ENCODE assay signal across 1 cellular context in genomic region chr17:20009302-20010098, GRCh38.
TF ChIP-seq lines count a peak whose summit lies in the region.

SPECC1 (plus strand) TSS chr17:20009359; CDS start chr17:20096652, 87,293 bp downstream.

TF ChIP-seq in HepG2, 621 proteins besides CTCF, POLR2A, EP300 and RAD21 (continued from another document and continues in another):
- TF ChIP-seq, protein P1, sequence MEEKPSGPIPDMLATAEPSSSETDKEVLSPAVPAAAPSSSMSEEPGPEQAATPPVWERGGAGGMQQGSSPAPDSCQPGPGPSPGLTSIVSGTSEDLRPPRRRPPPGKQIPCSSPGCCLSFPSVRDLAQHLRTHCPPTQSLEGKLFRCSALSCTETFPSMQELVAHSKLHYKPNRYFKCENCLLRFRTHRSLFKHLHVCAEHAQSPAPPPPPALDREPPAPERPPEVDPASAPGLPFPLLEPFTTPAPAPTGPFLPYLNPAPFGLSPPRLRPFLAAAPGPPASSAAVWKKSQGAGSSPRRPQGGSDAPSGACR (CRISPR knock-in tag; IDR thresholded peaks at IDR 0.05) = no peak
- 0 out of 2 replicates have a peak, but pooled peaks have one; percentile 12 for TF ChIP-seq FOXA3 (CRISPR knock-in tag; IDR thresholded peaks at IDR 0.05)
- 0 out of 2 replicates have a peak, but pooled peaks have one; percentile 19 for TF ChIP-seq ATF3 (CRISPR knock-in tag; IDR thresholded peaks at IDR 0.05)
- TF ChIP-seq, protein P2, sequence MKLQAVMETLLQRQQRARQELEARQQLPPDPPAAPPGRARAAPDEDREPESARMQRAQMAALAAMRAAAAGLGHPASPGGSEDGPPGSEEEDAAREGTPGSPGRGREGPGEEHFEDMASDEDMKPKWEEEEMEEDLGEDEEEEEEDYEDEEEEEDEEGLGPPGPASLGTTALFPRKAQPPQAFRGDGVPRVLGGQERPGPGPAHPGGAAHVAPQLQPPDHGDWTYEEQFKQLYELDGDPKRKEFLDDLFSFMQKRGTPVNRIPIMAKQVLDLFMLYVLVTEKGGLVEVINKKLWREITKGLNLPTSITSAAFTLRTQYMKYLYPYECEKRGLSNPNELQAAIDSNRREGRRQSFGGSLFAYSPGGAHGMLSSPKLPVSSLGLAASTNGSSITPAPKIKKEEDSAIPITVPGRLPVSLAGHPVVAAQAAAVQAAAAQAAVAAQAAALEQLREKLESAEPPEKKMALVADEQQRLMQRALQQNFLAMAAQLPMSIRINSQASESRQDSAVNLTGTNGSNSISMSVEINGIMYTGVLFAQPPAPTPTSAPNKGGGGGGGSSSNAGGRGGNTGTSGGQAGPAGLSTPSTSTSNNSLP (IDR thresholded peaks at IDR 0.05; ENCODE audit: low read depth, low read length) = 0 out of 2 replicates have a peak, but pooled peaks have one; percentile 26
- TF ChIP-seq ZNF777 (CRISPR knock-in tag; IDR thresholded peaks at IDR 0.05) = peak; percentile 93
- TF ChIP-seq KLF13 (CRISPR knock-in tag; IDR thresholded peaks at IDR 0.05) = 0 out of 2 replicates have a peak, but pooled peaks have one; percentile 46
- TF ChIP-seq ZFP91 (CRISPR knock-in tag; IDR thresholded peaks at IDR 0.05; ENCODE audit: borderline replicate concordance) = peak; percentile 19; the same call in 1 of the 2 replicates
- TF ChIP-seq, protein P3, sequence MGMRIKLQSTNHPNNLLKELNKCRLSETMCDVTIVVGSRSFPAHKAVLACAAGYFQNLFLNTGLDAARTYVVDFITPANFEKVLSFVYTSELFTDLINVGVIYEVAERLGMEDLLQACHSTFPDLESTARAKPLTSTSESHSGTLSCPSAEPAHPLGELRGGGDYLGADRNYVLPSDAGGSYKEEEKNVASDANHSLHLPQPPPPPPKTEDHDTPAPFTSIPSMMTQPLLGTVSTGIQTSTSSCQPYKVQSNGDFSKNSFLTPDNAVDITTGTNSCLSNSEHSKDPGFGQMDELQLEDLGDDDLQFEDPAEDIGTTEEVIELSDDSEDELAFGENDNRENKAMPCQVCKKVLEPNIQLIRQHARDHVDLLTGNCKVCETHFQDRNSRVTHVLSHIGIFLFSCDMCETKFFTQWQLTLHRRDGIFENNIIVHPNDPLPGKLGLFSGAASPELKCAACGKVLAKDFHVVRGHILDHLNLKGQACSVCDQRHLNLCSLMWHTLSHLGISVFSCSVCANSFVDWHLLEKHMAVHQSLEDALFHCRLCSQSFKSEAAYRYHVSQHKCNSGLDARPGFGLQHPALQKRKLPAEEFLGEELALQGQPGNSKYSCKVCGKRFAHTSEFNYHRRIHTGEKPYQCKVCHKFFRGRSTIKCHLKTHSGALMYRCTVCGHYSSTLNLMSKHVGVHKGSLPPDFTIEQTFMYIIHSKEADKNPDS (CRISPR knock-in tag; IDR thresholded peaks at IDR 0.05) = no peak
- TF ChIP-seq, protein P4, sequence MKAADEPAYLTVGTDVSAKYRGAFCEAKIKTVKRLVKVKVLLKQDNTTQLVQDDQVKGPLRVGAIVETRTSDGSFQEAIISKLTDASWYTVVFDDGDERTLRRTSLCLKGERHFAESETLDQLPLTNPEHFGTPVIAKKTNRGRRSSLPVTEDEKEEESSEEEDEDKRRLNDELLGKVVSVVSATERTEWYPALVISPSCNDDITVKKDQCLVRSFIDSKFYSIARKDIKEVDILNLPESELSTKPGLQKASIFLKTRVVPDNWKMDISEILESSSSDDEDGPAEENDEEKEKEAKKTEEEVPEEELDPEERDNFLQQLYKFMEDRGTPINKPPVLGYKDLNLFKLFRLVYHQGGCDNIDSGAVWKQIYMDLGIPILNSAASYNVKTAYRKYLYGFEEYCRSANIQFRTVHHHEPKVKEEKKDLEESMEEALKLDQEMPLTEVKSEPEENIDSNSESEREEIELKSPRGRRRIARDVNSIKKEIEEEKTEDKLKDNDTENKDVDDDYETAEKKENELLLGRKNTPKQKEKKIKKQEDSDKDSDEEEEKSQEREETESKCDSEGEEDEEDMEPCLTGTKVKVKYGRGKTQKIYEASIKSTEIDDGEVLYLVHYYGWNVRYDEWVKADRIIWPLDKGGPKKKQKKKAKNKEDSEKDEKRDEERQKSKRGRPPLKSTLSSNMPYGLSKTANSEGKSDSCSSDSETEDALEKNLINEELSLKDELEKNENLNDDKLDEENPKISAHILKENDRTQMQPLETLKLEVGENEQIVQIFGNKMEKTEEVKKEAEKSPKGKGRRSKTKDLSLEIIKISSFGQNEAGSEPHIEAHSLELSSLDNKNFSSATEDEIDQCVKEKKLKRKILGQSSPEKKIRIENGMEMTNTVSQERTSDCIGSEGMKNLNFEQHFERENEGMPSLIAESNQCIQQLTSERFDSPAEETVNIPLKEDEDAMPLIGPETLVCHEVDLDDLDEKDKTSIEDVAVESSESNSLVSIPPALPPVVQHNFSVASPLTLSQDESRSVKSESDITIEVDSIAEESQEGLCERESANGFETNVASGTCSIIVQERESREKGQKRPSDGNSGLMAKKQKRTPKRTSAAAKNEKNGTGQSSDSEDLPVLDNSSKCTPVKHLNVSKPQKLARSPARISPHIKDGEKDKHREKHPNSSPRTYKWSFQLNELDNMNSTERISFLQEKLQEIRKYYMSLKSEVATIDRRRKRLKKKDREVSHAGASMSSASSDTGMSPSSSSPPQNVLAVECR (CRISPR knock-in tag; IDR thresholded peaks at IDR 0.05; ENCODE audit: borderline replicate concordance) = peak; percentile 29; the same call in 1 of the 2 replicates
- TF ChIP-seq HDAC1 (CRISPR knock-in tag; IDR thresholded peaks at IDR 0.05) = peak; percentile 51; the same call in 1 of the 2 replicates
- TF ChIP-seq ARHGAP35 (CRISPR knock-in tag; IDR thresholded peaks at IDR 0.05; ENCODE audit: borderline replicate concordance) = no peak
- TF ChIP-seq RNF2 (conservative IDR thresholded peaks at IDR 0.05; ENCODE audit: low read depth) = 0 out of 2 replicates have a peak, but pooled peaks have one; percentile 25
- TF ChIP-seq FOXO1 (CRISPR knock-in tag; IDR thresholded peaks at IDR 0.05) = peak; percentile 9; the same call in 1 of the 2 replicates
- no peak for TF ChIP-seq E2F2 (CRISPR knock-in tag; IDR thresholded peaks at IDR 0.05; ENCODE audit: borderline replicate concordance)
- no peak for TF ChIP-seq ZNF567 (CRISPR knock-in tag; IDR thresholded peaks at IDR 0.05; ENCODE audit: borderline replicate concordance)
- TF ChIP-seq RBM39 (IDR thresholded peaks at IDR 0.05; ENCODE audit: low read depth, low read length, poor library complexity, severe bottlenecking) = peak; percentile 31
- TF ChIP-seq ATF7-NPFF (CRISPR knock-in tag; IDR thresholded peaks at IDR 0.05; ENCODE audit: low read depth) = peak; percentile 46; the same call in 1 of the 2 replicates
- TF ChIP-seq MTF2 (CRISPR knock-in tag; IDR thresholded peaks at IDR 0.05; ENCODE audit: borderline replicate concordance) = 0 out of 2 replicates have a peak, but pooled peaks have one; percentile 23
- TF ChIP-seq SUZ12 (IDR thresholded peaks at IDR 0.05; ENCODE audit: low read depth, low read length) = peak; percentile 58; the same call in 1 of the 2 replicates
- TF ChIP-seq ZSCAN30 (CRISPR knock-in tag; IDR thresholded peaks at IDR 0.05) = no peak
- no peak for TF ChIP-seq CCDC6 (CRISPR knock-in tag; IDR thresholded peaks at IDR 0.05)
- TF ChIP-seq ZSCAN31 (CRISPR knock-in tag; IDR thresholded peaks at IDR 0.05; ENCODE audit: low read depth) = 0 out of 2 replicates have a peak, but pooled peaks have one; percentile 26
- TF ChIP-seq FOXA1 (IDR thresholded peaks at IDR 0.05) = no peak
- no peak for TF ChIP-seq FOXA1 (CRISPR knock-in tag; IDR thresholded peaks at IDR 0.05)
- 0 out of 2 replicates have a peak, but pooled peaks have one; percentile 9 for TF ChIP-seq ZMYM4 (CRISPR knock-in tag; IDR thresholded peaks at IDR 0.05)
- 0 out of 2 replicates have a peak, but pooled peaks have one; percentile 6 for TF ChIP-seq MED1 (CRISPR knock-in tag; IDR thresholded peaks at IDR 0.05)
- no peak for TF ChIP-seq ZNF652 (CRISPR knock-in tag; IDR thresholded peaks at IDR 0.05; ENCODE audit: borderline replicate concordance, low read depth)
- peak; percentile 58 for TF ChIP-seq ZFY (CRISPR knock-in tag; IDR thresholded peaks at IDR 0.05)
- TF ChIP-seq YY1 (IDR thresholded peaks at IDR 0.05; ENCODE audit: insufficient read depth, insufficient replicate concordance, low read depth, low read length) = peak; percentile 0
- 0 out of 2 replicates have a peak, but pooled peaks have one; percentile 13 for TF ChIP-seq ZNF513 (CRISPR knock-in tag; conservative IDR thresholded peaks at IDR 0.05)
- peak; percentile 29 for TF ChIP-seq HNRNPLL (IDR thresholded peaks at IDR 0.05; ENCODE audit: low read depth, low read length, poor library complexity, severe bottlenecking)
- 0 out of 2 replicates have a peak, but pooled peaks have one; percentile 20 for TF ChIP-seq KDM2A (CRISPR knock-in tag; IDR thresholded peaks at IDR 0.05; ENCODE audit: borderline replicate concordance, low read depth)
- peak; percentile 17 for TF ChIP-seq ASH2L (IDR thresholded peaks at IDR 0.05; ENCODE audit: insufficient read length, low read depth, low read length)
- TF ChIP-seq EEA1 (CRISPR knock-in tag; IDR thresholded peaks at IDR 0.05; ENCODE audit: borderline replicate concordance) = 0 out of 2 replicates have a peak, but pooled peaks have one; percentile 32
- TF ChIP-seq, protein P5, sequence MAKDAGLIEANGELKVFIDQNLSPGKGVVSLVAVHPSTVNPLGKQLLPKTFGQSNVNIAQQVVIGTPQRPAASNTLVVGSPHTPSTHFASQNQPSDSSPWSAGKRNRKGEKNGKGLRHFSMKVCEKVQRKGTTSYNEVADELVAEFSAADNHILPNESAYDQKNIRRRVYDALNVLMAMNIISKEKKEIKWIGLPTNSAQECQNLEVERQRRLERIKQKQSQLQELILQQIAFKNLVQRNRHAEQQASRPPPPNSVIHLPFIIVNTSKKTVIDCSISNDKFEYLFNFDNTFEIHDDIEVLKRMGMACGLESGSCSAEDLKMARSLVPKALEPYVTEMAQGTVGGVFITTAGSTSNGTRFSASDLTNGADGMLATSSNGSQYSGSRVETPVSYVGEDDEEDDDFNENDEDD (CRISPR knock-in tag; IDR thresholded peaks at IDR 0.05; ENCODE audit: borderline replicate concordance) = peak; percentile 12; the same call in 1 of the 2 replicates
- peak; percentile 40 for TF ChIP-seq XRCC5 (optimal IDR thresholded peaks at IDR 0.05; ENCODE audit: low read length)
- peak; percentile 69 for TF ChIP-seq ZNF574 (CRISPR knock-in tag; IDR thresholded peaks at IDR 0.05)
- TF ChIP-seq ZNF501 (CRISPR knock-in tag; IDR thresholded peaks at IDR 0.05) = 0 out of 2 replicates have a peak, but pooled peaks have one; percentile 2
- TF ChIP-seq ZNF616 (CRISPR knock-in tag; IDR thresholded peaks at IDR 0.05; ENCODE audit: low read depth) = 0 out of 2 replicates have a peak, but pooled peaks have one; percentile 40
- TF ChIP-seq, protein P6, sequence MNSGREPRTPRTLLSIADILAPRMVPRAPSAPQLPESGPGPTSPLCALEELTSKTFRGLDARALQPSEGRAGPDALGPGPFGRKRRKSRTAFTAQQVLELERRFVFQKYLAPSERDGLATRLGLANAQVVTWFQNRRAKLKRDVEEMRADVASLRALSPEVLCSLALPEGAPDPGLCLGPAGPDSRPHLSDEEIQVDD (CRISPR knock-in tag; IDR thresholded peaks at IDR 0.05; ENCODE audit: borderline replicate concordance) = 0 out of 2 replicates have a peak, but pooled peaks have one; percentile 64
- 0 out of 2 replicates have a peak, but pooled peaks have one; percentile 64 for TF ChIP-seq ZNF776 (CRISPR knock-in tag; IDR thresholded peaks at IDR 0.05)
- TF ChIP-seq BCL6 (CRISPR knock-in tag; IDR thresholded peaks at IDR 0.05) = no peak
